8 cellular contexts compared by ENCODE assay signal in the genomic region with DNA sequence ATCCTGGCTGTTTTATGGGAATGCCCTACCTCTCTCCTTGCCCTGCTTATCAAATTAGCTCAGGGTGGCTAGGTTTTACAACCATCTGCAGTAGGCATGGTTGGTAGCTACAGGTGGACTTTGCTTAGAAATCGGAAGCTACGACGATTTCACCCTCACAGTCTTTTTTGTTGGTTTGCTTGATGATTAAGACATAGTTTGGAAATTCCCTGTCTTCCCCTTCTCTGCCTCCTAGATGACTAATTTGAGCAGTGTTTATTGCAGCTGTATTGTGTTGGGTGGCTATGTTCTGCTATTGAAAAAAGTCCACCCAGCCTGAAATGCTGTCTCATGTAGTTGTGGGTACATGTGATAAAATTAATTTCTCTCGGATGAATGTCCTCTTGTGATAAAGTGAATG. TPM values are rescaled to one million over a fixed set of nuclear protein-coding genes. Genes with fewer than 3 reads are reported as not detected.
DNase-seq lines count a peak whose midpoint lies in the region; ATAC-seq and TF ChIP-seq lines count a peak whose summit lies in the region.

No MANE protein-coding gene starts in this region.

- H3K4me3 ChIP-seq in SJSA1 (peak overlapping the region; percentile 27), kidney epithelial cell (ENCODE audit: low read depth, low read length) (no peak overlapping the region)

- H3K4me1 ChIP-seq in SJSA1 (replicated peaks): peaks cover 18% of the 10 kb centered on the region

- peaks cover 28 to 35% of the 10 kb centered on the region in 2 donors for H3K36me3 Mint-ChIP-seq in CD14-positive monocyte

- intact Hi-C loops in CD14-positive monocyte (cut with micrococcal nuclease): loop anchor here (2.0 to 5.0 kb wide), 3 partner anchors 16 to 39 kb away; partner anchors contain the start of gene FYB1 (in 1 of the 2)

- H3K27me3 ChIP-seq in SJSA1 (replicated peaks): no peaks in the 10 kb centered on the region
- H3K27me3 ChIP-seq in kidney epithelial cell (ENCODE audit: control insufficient read depth, insufficient read depth, low read length): no peaks in the 10 kb centered on the region

- peaks cover 72% of the 10 kb centered on the region for H3K4me1 Mint-ChIP-seq in CD14-positive monocyte

- H3K27ac ChIP-seq in SJSA1: peak overlapping the region; percentile 61

- peaks cover 0 to 1% (median 0%) of the 10 kb centered on the region in 7 donors for H3K9me3 Mint-ChIP-seq in CD14-positive monocyte

- ATAC-seq in GM21447 (IDR thresholded peaks at IDR 0.05; ENCODE audit: unreplicated experiment): peak; percentile 65
- ATAC-seq in HG03097 (IDR thresholded peaks at IDR 0.05; ENCODE audit: low FRiP score, unreplicated experiment): no peak

- DNase-seq in CD14-positive monocyte (ENCODE audit: low spot score) (no peak), SJSA1 (ENCODE audit: low read depth in 1 of 2, low spot score in 2 of 2) (peak; percentile 54 to 83), kidney epithelial cell (ENCODE audit: low read depth) (peak; percentile 68), amygdala (lab: John Stamatoyannopoulos, UW) (no peak), SKM-1 (lab: John Stamatoyannopoulos, UW; ENCODE audit: unreplicated experiment) (no peak), NCI-H1048 (lab: John Stamatoyannopoulos, UW) (no peak)

- H3K36me3 ChIP-seq in SJSA1: no peaks in the 10 kb centered on the region
- H3K36me3 ChIP-seq in kidney epithelial cell (ENCODE audit: control insufficient read depth, insufficient read depth, low read length): no peaks in the 10 kb centered on the region

- no peaks in the 10 kb centered on the region for H3K27me3 Mint-ChIP-seq in CD14-positive monocyte (ENCODE audit: low read depth in 3 of 3)

- H3K9me3 ChIP-seq in SJSA1 (replicated peaks): no peaks in the 10 kb centered on the region

- TF ChIP-seq CTCF in CD14-positive monocyte (IDR thresholded peaks at IDR 0.05) (no peak), kidney epithelial cell (IDR thresholded peaks at IDR 0.05; ENCODE audit: insufficient read depth, low read length, poor library complexity, severe bottlenecking) (no peak)

- peak overlapping the region in 1 of 2 donors; percentile 80 for H3K4me3 Mint-ChIP-seq in CD14-positive monocyte

- H3K27ac Mint-ChIP-seq in CD14-positive monocyte: peak overlapping the region; percentile 93 to 99 (median 95)

RNA-seq across cellular contexts. Expression of gene FYB1, which starts 37.1 kb away (rescaled TPM):
- polyA plus RNA-seq in CD14-positive monocyte: 100 to 1,000 TPM in 1 of 2 donors, 10 to 100 TPM in 1; 75.3 to 141 TPM
- 0.34 and 0.68 TPM in 2 replicates for total RNA-seq in SJSA1 (2014; rRNA removed; shearing (Covaris generic))
- not detected in 2 replicates for total RNA-seq in kidney epithelial cell

Comparison
In these comparisons a context has a peak if more than half of its experiments do, and no peak if none do; other contexts are left out.
1. DNase-seq: peak in SJSA1 (2 of 2) and kidney epithelial cell (single experiment); none in CD14-positive monocyte (single experiment), amygdala (0 of 56), SKM-1 (single experiment) and NCI-H1048 (single experiment).